Comparison of ENCODE assay signal across 8 cellular contexts in genomic region chr2:196274387-196274809, GRCh38.
DNase-seq lines count a peak whose midpoint lies in the region; ATAC-seq and TF ChIP-seq lines count a peak whose summit lies in the region.

No MANE protein-coding gene starts in this region.

- peak; percentile 44 for ATAC-seq in GM21529 (IDR thresholded peaks at IDR 0.05; ENCODE audit: unreplicated experiment)
- no peak for ATAC-seq in HG02973 (IDR thresholded peaks at IDR 0.05; ENCODE audit: unreplicated experiment)

- H3K27me3 ChIP-seq in osteoblast (ENCODE audit: insufficient read depth, low read length) = no peaks in the 10 kb centered on the region

- H3K4me1 ChIP-seq in osteoblast (ENCODE audit: insufficient read depth, low read length) = peaks cover 51% of the 10 kb centered on the region

- H3K36me3 ChIP-seq in osteoblast (ENCODE audit: insufficient read depth, low read length) = no peaks in the 10 kb centered on the region

- peaks cover 26% of the 10 kb centered on the region for H3K79me2 ChIP-seq in osteoblast (ENCODE audit: insufficient read depth, low read length)

- H3K4me2 ChIP-seq in osteoblast (ENCODE audit: insufficient read depth, low read length) = peak overlapping the region; percentile 71

- H4K20me1 ChIP-seq in osteoblast (ENCODE audit: insufficient read depth, low read length) = no peaks in the 10 kb centered on the region

- no peaks in the 10 kb centered on the region for H3K9me3 ChIP-seq in osteoblast (ENCODE audit: low read depth, low read length)

- peak overlapping the region; percentile 70 for H3K27ac ChIP-seq in osteoblast (ENCODE audit: low read depth, low read length)

- no peak for TF ChIP-seq CTCF in osteoblast (IDR thresholded peaks at IDR 0.05; ENCODE audit: extremely low read depth, low read depth, low read length)

- H2AFZ ChIP-seq in osteoblast (ENCODE audit: low read length) = no peak overlapping the region

- peak overlapping the region; percentile 18 for H3K4me3 ChIP-seq in osteoblast (ENCODE audit: insufficient read depth, low read length)

- DNase-seq in ELR (ENCODE audit: low read depth) = peak; percentile 48
- DNase-seq in NCI-H146 (lab: John Stamatoyannopoulos, UW) = peak; percentile 86
- DNase-seq in brain pericyte (ENCODE audit: low read depth, low spot score) = peak; percentile 50
- no peak for DNase-seq in osteoblast (ENCODE audit: insufficient read length, low spot score, missing footprints)
- no peak for DNase-seq in KG1 (lab: John Stamatoyannopoulos, UW)
- no peak for DNase-seq in NCI-H2029 treated with DMSO at 0.1 percent for 48 hours (lab: John Stamatoyannopoulos, UW)

Comparison
In these comparisons a context has a peak if more than half of its experiments do, and no peak if none do; other contexts are left out.
1. DNase-seq: peak in ELR (single experiment), NCI-H146 (single experiment) and brain pericyte (single experiment); none in osteoblast (single experiment), KG1 (single experiment) and NCI-H2029 treated with DMSO at 0.1 percent for 48 hours (single experiment).